10 cellular contexts compared by ENCODE assay signal in the genomic region with DNA sequence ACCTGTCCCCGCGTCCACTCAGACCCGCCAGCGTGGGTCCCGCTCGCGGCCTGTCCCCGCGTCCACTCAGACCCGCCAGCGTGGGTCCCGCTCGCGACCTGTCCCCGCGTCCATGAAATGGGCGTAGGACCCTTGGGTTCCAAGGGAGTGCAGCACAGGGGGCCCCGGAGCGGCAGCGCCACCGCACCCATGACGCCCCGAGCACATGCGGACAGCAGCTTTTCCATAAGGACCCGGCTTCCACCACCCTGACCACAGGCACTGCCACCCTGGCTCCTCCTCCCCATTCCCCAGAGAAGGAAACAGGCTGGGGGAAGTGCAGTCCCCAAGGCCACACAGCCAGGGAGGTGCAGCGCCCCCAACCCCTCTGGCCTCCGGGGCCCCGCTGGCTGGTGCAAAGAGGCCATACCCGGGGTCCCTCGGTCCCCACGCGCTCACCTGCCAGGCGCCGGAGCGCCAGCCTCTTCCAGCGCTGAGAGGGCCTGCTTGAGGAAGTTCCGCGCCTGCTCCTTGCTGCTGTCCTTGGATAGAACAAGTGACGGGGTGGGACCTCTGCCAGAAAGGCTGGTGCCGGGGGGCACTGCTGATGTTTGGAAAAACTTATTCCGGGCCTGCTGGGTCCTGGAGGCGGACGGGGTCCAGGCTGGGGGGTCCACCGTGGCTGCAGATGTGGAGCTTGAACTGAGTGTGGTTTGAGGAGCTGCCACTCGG. TPM values are rescaled to one million over a fixed set of nuclear protein-coding genes. Genes with fewer than 3 reads are reported as not detected.
"Had no signal": no experiment of that assay in that cellular context is flagged by ENCODE, and none has a peak within 500 bp of the region (broad histone marks: within the 10 kb centered on the region; RNA-seq: fewer than 3 reads in every experiment).

No MANE protein-coding gene starts in this region.

- H2AFZ ChIP-seq: GM23248 had no signal

- H3K4me3 ChIP-seq: GM23248, HAP-1 had no signal

- H3K9me3 ChIP-seq: HAP-1 had no signal

- ATAC-seq: HCT116, HepG2 had no signal

- H3K9ac ChIP-seq: GM23248 had no signal

- H3K27ac ChIP-seq: GM23248, HL-60 had no signal

- H3K36me3 ChIP-seq: HAP-1 had no signal

- H3K4me1 ChIP-seq: HAP-1 had no signal

- DNase-seq: GM23248, GOT3, H7, HFFc6, KG1 had no signal

RNA-seq across cellular contexts. Expression of gene MICALL2, which starts 14.9 kb away (rescaled TPM):
- polyA plus RNA-seq: IgD-negative memory B cell had no signal
